Comparison of ENCODE assay signal across 8 cellular contexts in genomic region chr1:206921772-206922265, GRCh38. TPM values are rescaled to one million over a fixed set of nuclear protein-coding genes. Genes with fewer than 3 reads are reported as not detected.
A peak's percentile ranks its signal among the peaks of the same experiment; 100 is the strongest.
DNase-seq lines count a peak whose midpoint lies in the region; ATAC-seq, FAIRE-seq and TF ChIP-seq lines count a peak whose summit lies in the region.

FCMR (minus strand) TSS chr1:206921941; CDS start chr1:206921854, 87 bp downstream.

- H3K9ac ChIP-seq in KMS-11, result no peak within 1 kb of the TSS

- H3K4me3 ChIP-seq in KMS-11 (IDR thresholded peaks at IDR 0.05; ENCODE audit: insufficient read depth, low read depth, low read length) (no peak within 1 kb of the TSS), neutrophil (ENCODE audit: low read depth in 1 of 2, low read length in 1 of 2) (peak within 1 kb of the TSS; percentile 44 to 55)

- H4K20me1 ChIP-seq in KMS-11 (ENCODE audit: insufficient read depth), result no peaks in the 10 kb centered on the region

- H3K36me3 ChIP-seq in KMS-11 (ENCODE audit: insufficient read depth), result no peaks in the 10 kb centered on the region
- no peaks in the 10 kb centered on the region for H3K36me3 ChIP-seq in neutrophil

- H3K79me2 ChIP-seq in KMS-11 (ENCODE audit: insufficient read depth, low read depth), result no peaks in the 10 kb centered on the region

- DNase-seq in GM12891 (ENCODE audit: insufficient read length, low spot score) (no peak), activated T-helper 1 cell treated with Interleukin-2 at 50 U/mL for 16 hours (ENCODE audit: low read depth) (peak; percentile 35), left colon (no peak), ACHN (no peak), D341Med (ENCODE audit: low spot score) (no peak)

- FAIRE-seq in GM12891 (lab: Jason Lieb, UNC), result no peak

- peaks cover 3% of the 10 kb centered on the region for H3K4me1 ChIP-seq in KMS-11 (ENCODE audit: low read depth, poor library complexity, severe bottlenecking)
- H3K4me1 ChIP-seq in neutrophil (ENCODE audit: control insufficient read depth in 1 of 2, insufficient read depth in 1 of 2, low read depth in 1 of 2, low read length in 1 of 2), result peaks cover 32 to 40% of the 10 kb centered on the region in 2 experiments

- no peak within 1 kb of the TSS for H3K27ac ChIP-seq in KMS-11
- peak within 1 kb of the TSS; percentile 90 for H3K27ac ChIP-seq in neutrophil

- ATAC-seq in left colon (no peak), GM18861 (IDR thresholded peaks at IDR 0.05; ENCODE audit: unreplicated experiment) (no peak)

- peak within 1 kb of the TSS; percentile 15; the same call in 1 of the 2 replicates for H2AFZ ChIP-seq in KMS-11 (ENCODE audit: low read depth)

- TF ChIP-seq POLR2A in GM12891 (IDR thresholded peaks at IDR 0.05; ENCODE audit: low read depth, low read length), result peak; percentile 96

- H3K27me3 ChIP-seq in KMS-11 (ENCODE audit: insufficient read depth, low read depth) (no peaks in the 10 kb centered on the region), neutrophil (no peaks in the 10 kb centered on the region)

- H3K9me3 ChIP-seq in neutrophil, result no peaks in the 10 kb centered on the region

- no peak within 1 kb of the TSS for H3K4me2 ChIP-seq in KMS-11

- in situ Hi-C loops in ACHN (cut with HindIII; ENCODE audit: low pct_ligation_motif_present, low pct_unique_long_range_greater_than_20kb, low sequenced_read_pairs), result no loop called here

- intact Hi-C loops in left colon (cut with DNase I, micrococcal nuclease), result no loop called here

- TF ChIP-seq CTCF in KMS-11 (conservative IDR thresholded peaks at IDR 0.05; ENCODE audit: low read depth, low read length) (no peak), neutrophil (IDR thresholded peaks at IDR 0.05) (no peak)

TF ChIP-seq in GM12891, 5 proteins besides CTCF, POLR2A, EP300 and RAD21:
- peak; percentile 62 for TF ChIP-seq TAF1 (IDR thresholded peaks at IDR 0.05; ENCODE audit: low read depth, low read length)
- TF ChIP-seq POLR2AphosphoS5 (IDR thresholded peaks at IDR 0.05; ENCODE audit: low read depth, low read length), result peak; percentile 86; the same call in 1 of the 2 replicates
- no peak for TF ChIP-seq POU2F2 (IDR thresholded peaks at IDR 0.05; ENCODE audit: low read depth, low read length)
- no peak for TF ChIP-seq PAX5 (IDR thresholded peaks at IDR 0.05; ENCODE audit: insufficient read depth, low read length, severe bottlenecking)
- TF ChIP-seq SPI1 (IDR thresholded peaks at IDR 0.05; ENCODE audit: low read depth, low read length), result peak; percentile 67

RNA-seq across cellular contexts. Expression of gene FCMR, which starts in this region (rescaled TPM):
- polyA plus RNA-seq in GM12891 (2012; ENCODE audit: low read depth, missing spikeins), result 233 TPM
- 1 to 10 TPM; 1.6 to 4.8 TPM for total RNA-seq in left colon
